In the genomic region with DNA sequence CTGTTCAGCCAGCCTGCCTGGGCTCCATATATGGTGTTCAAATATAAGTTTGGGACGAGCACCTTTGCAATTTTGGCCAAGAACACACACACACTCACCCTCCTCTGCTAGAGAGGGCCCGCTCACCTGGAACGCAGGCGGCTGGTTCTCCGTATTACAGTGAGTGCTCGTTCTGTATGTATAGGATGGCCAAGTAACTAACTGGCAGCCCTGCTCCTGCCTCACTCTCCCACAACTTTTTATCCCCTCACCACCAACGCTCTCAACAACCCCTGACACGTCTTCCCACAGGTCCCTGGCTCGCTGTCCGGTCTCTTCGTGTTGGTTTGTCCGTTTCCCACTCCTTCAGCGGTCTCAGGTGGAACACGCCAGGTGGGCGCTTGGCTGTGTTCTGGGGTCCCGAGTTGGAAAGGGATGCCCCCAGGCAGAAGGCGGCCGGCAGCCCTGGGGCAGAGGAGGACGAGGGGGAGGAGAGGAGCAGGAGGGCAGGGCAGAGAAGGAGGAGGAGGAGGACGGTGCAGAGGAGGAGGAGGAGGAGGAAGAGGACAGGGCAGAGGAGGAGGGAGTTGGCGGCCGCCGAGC, we compare ENCODE assay signal across 8 cellular contexts. TPM values are rescaled to one million over a fixed set of nuclear protein-coding genes. Genes with fewer than 3 reads are reported as not detected.
A peak's percentile ranks its signal among the peaks of the same experiment; 100 is the strongest.
DNase-seq lines count a peak whose midpoint lies in the region; ATAC-seq and TF ChIP-seq lines count a peak whose summit lies in the region.

No MANE protein-coding gene starts in this region.

- peaks cover 88% of the 10 kb centered on the region for H3K27me3 Mint-ChIP-seq in activated T-cell treated with anti-CD3 and anti-CD28 coated beads, Interleukin-2, amount 50 U/mL, for 24 hours
- H3K27me3 Mint-ChIP-seq in memory B cell = peaks cover 24% of the 10 kb centered on the region

- no peaks in the 10 kb centered on the region for H3K9me3 Mint-ChIP-seq in activated T-cell treated with anti-CD3 and anti-CD28 coated beads, Interleukin-2, amount 50 U/mL, for 24 hours
- H3K9me3 Mint-ChIP-seq in memory B cell = no peaks in the 10 kb centered on the region

- H3K27ac Mint-ChIP-seq in activated T-cell treated with anti-CD3 and anti-CD28 coated beads, Interleukin-2, amount 50 U/mL, for 24 hours = no peak overlapping the region
- H3K27ac Mint-ChIP-seq in memory B cell = no peak overlapping the region

- peak overlapping the region; percentile 55 for H3K4me3 Mint-ChIP-seq in activated T-cell treated with anti-CD3 and anti-CD28 coated beads, Interleukin-2, amount 50 U/mL, for 24 hours
- peak overlapping the region; percentile 76 for H3K4me3 Mint-ChIP-seq in memory B cell

- peaks cover 14% of the 10 kb centered on the region for H3K79me2 ChIP-seq in mammary epithelial cell (ENCODE audit: insufficient read depth, low read length)

- no peak for TF ChIP-seq CTCF in mammary epithelial cell (conservative IDR thresholded peaks at IDR 0.05 in 1 of 2, IDR thresholded peaks at IDR 0.05 in 1 of 2; ENCODE audit: extremely low read depth in 1 of 2, insufficient read depth in 1 of 2, low read depth in 1 of 2, low read length in 2 of 2)

- H3K36me3 ChIP-seq in mammary epithelial cell (ENCODE audit: insufficient read depth, low read length) (no peaks in the 10 kb centered on the region), urinary bladder (ENCODE audit: insufficient read depth) (no peaks in the 10 kb centered on the region)

- H3K4me3 ChIP-seq in mammary epithelial cell (replicated peaks in 1 of 3; ENCODE audit: insufficient read depth in 1 of 3, low read depth in 2 of 3, low read length in 3 of 3) (peak overlapping the region; percentile 56 to 88 (median 75)), urinary bladder (ENCODE audit: low read depth, low read length) (peak overlapping the region; percentile 72)

- no peak overlapping the region for H3K27ac ChIP-seq in mammary epithelial cell (ENCODE audit: insufficient read depth, low read depth, low read length)
- H3K27ac ChIP-seq in urinary bladder (ENCODE audit: low read depth) = peak overlapping the region; percentile 14

- no peaks in the 10 kb centered on the region for H3K36me3 Mint-ChIP-seq in activated T-cell treated with anti-CD3 and anti-CD28 coated beads, Interleukin-2, amount 50 U/mL, for 24 hours (ENCODE audit: low read depth)
- no peaks in the 10 kb centered on the region for H3K36me3 Mint-ChIP-seq in memory B cell

- intact Hi-C loops in mammary epithelial cell (cut with micrococcal nuclease) = no loop called here

- dilution Hi-C loops in mammary epithelial cell (cut with HindIII; ENCODE audit: low sequenced_read_pairs) = no loop called here

- peak overlapping the region; percentile 94 for H2AFZ ChIP-seq in mammary epithelial cell (ENCODE audit: low read depth, low read length)

- CTCF ChIA-PET in mammary epithelial cell (lab: Charles Lee; ENCODE audit: low non-redundant PET) = no interaction called here

- H4K20me1 ChIP-seq in mammary epithelial cell (ENCODE audit: insufficient read depth, low read length) = no peaks in the 10 kb centered on the region

- 45% methylated on average over 18 of the region's 23 CpGs for WGBS in mammary epithelial cell (ENCODE audit: low coverage, missing lambda C conversion rate)
- 13% methylated on average over 23 of the region's 23 CpGs for WGBS in urinary bladder

- no TSS peak for BruUV-seq in mammary epithelial cell (replicated peaks; lab: Mats Ljungman, UMichigan)

- in situ Hi-C loops in mammary epithelial cell (cut with MboI; ENCODE audit: low sequenced_read_pairs in 2 of 2) = no loop called here

- H3K27me3 ChIP-seq in mammary epithelial cell (ENCODE audit: insufficient read depth, low read length) = no peaks in the 10 kb centered on the region

- H3K4me1 Mint-ChIP-seq in activated T-cell treated with anti-CD3 and anti-CD28 coated beads, Interleukin-2, amount 50 U/mL, for 24 hours (ENCODE audit: low read depth) = peaks cover 8% of the 10 kb centered on the region
- peaks cover 5% of the 10 kb centered on the region for H3K4me1 Mint-ChIP-seq in memory B cell

- H3K9ac ChIP-seq in mammary epithelial cell (ENCODE audit: insufficient read depth, low read length) = no peak overlapping the region

- ATAC-seq in memory B cell (ENCODE audit: low read depth) (peak; percentile 23), HG02642 (IDR thresholded peaks at IDR 0.05; ENCODE audit: poor library complexity, unreplicated experiment) (no peak)

- H3K4me1 ChIP-seq in mammary epithelial cell (ENCODE audit: insufficient read depth, low read length) (peaks cover 4% of the 10 kb centered on the region), urinary bladder (ENCODE audit: insufficient read depth) (peaks cover 1% of the 10 kb centered on the region)

- DNase-seq in activated T-cell treated with anti-CD3 and anti-CD28 coated beads, Interleukin-2, amount 50 U/mL, for 24 hours = peak; percentile 29
- no peak for DNase-seq in activated T-cell treated with anti-CD3 and anti-CD28 coated beads, Interleukin-2, amount 50 U/mL, for 48 hours
- no peak for DNase-seq in mammary epithelial cell
- peak in 1 of 2 donors; percentile 16 for DNase-seq in memory B cell (ENCODE audit: low spot score in 2 of 2)
- no peak for DNase-seq in GF-D8 (lab: John Stamatoyannopoulos, UW)
- no peak for DNase-seq in stimulated activated CD4-positive, alpha-beta T cell treated with anti-CD3 and anti-CD28 coated beads, Interleukin-15, amount 100 ng/mL, for 24 hours

- no peaks in the 10 kb centered on the region for H3K9me3 ChIP-seq in mammary epithelial cell (replicated peaks; ENCODE audit: insufficient read depth, low read length)

- peak overlapping the region; percentile 97 for H3K4me2 ChIP-seq in mammary epithelial cell (ENCODE audit: insufficient read depth, low read depth, low read length)

RNA-seq across cellular contexts. Expression of a gene that starts 0.4 kb away (rescaled TPM):
- total RNA-seq in mammary epithelial cell (10 to 100 TPM; 40.5 to 56.8 TPM), urinary bladder (143 TPM)
- polyA plus RNA-seq in mammary epithelial cell (9.9 TPM), urinary bladder (158 TPM)
- polyA minus RNA-seq in mammary epithelial cell = 3.2 TPM
